In genomic region chr3:119293761-119294401, GRCh38 we compare ENCODE assay signal across 8 cellular contexts. TPM values are rescaled to one million over a fixed set of nuclear protein-coding genes. Genes with fewer than 3 reads are reported as not detected.
DNase-seq lines count a peak whose midpoint lies in the region; TF ChIP-seq lines count a peak whose summit lies in the region.

Gene ARHGAP31, plus strand, starts transcription at chr3:119294383. Its CDS starts 522 bp downstream, at chr3:119294905.

- under 1% methylated on average over 33 of the region's 33 CpGs for WGBS in liver

- peaks cover 14% of the 10 kb centered on the region for H3K27me3 Mint-ChIP-seq in activated CD4-positive, alpha-beta T cell treated with anti-CD3 and anti-CD28 coated beads, Interleukin-2, amount 10 ng/mL, durations not matched to agents 24 days and 14 days

- H3K9me3 ChIP-seq in HEK293 (ENCODE audit: control insufficient read depth, insufficient read depth, low read depth, low read length) (no peaks in the 10 kb centered on the region), colonic mucosa (no peaks in the 10 kb centered on the region), liver (ENCODE audit: control insufficient read depth in 4 of 4, low read length in 3 of 4) (no peaks in the 10 kb centered on the region)

- H3K4me3 Mint-ChIP-seq in activated CD4-positive, alpha-beta T cell treated with anti-CD3 and anti-CD28 coated beads, Interleukin-2, amount 10 ng/mL, durations not matched to agents 24 days and 14 days: peak within 1 kb of the TSS; percentile 86

- DNase-seq in NCI-H146 treated with DMSO at 0.1 percent for 48 hours (lab: John Stamatoyannopoulos, UW; ENCODE audit: unreplicated experiment) (peak; percentile 36), colonic mucosa (peak; percentile 56), NCI-H774 (lab: John Stamatoyannopoulos, UW) (no peak)
- peak; percentile 95 for DNase-seq in activated CD4-positive, alpha-beta T cell treated with anti-CD3 and anti-CD28 coated beads, Interleukin-2, amount 10 ng/mL, durations not matched to agents 24 days and 14 days
- peak; percentile 84 for DNase-seq in stimulated activated CD4-positive, alpha-beta T cell treated with anti-CD3 and anti-CD28 coated beads, Interleukin-4, amount 100 ng/mL, for 24 hours

- TF ChIP-seq RAD21 in liver (IDR thresholded peaks at IDR 0.05): peak; percentile 10 to 34

- intact Hi-C loops in activated CD4-positive, alpha-beta T cell treated with anti-CD3 and anti-CD28 coated beads, Interleukin-2, amount 10 ng/mL, durations not matched to agents 24 days and 14 days (cut with micrococcal nuclease): loop anchor here (1.0 to 10.0 kb wide), 9 partner anchors 29 to 801 kb away; partner anchors contain the start of genes COX17, GSK3B, TIMMDC1 and TMEM39A
- intact Hi-C loops in colonic mucosa (cut with DNase I): no loop called here

- peaks cover under 1% of the 10 kb centered on the region for H3K9me3 Mint-ChIP-seq in activated CD4-positive, alpha-beta T cell treated with anti-CD3 and anti-CD28 coated beads, Interleukin-2, amount 10 ng/mL, durations not matched to agents 24 days and 14 days

- H3K27ac ChIP-seq in HEK293 (ENCODE audit: extremely low read depth, low read depth, low read length) (peak within 1 kb of the TSS; percentile 79; the same call in 1 of the 2 replicates), colonic mucosa (peak within 1 kb of the TSS; percentile 89), liver (ENCODE audit: low read depth in 1 of 2, low read length in 2 of 2) (peak within 1 kb of the TSS; percentile 55 to 79)

- peaks cover 14% of the 10 kb centered on the region for H3K36me3 Mint-ChIP-seq in activated CD4-positive, alpha-beta T cell treated with anti-CD3 and anti-CD28 coated beads, Interleukin-2, amount 10 ng/mL, durations not matched to agents 24 days and 14 days (ENCODE audit: low read depth)

- H3K4me3 ChIP-seq in HEK293 (ENCODE audit: low read depth, low read length): peak within 1 kb of the TSS; percentile 66
- peak within 1 kb of the TSS; percentile 68 for H3K4me3 ChIP-seq in colonic mucosa
- peak within 1 kb of the TSS; percentile 61 to 70 (median 68) for H3K4me3 ChIP-seq in liver (ENCODE audit: low read depth in 1 of 3, low read length in 3 of 3)

- no peak for TF ChIP-seq CTCF in HEK293 (tag by site-specific recombination; IDR thresholded peaks at IDR 0.05)
- no peak for TF ChIP-seq CTCF in colonic mucosa (IDR thresholded peaks at IDR 0.05)
- no peak for TF ChIP-seq CTCF in liver (IDR thresholded peaks at IDR 0.05; ENCODE audit: low read depth, low read length, missing input control)

- H3K9ac ChIP-seq in colonic mucosa (ENCODE audit: low read depth in 2 of 2, low read length in 2 of 2) (peak within 1 kb of the TSS; percentile 74 to 92), liver (ENCODE audit: low read depth in 1 of 2, low read length in 2 of 2) (peak within 1 kb of the TSS; percentile 26 to 54)

- CTCF ChIA-PET in HEK293 (lab: Yijun Ruan, JAX): interaction anchor here (0.7 kb wide), 1 partner anchor 19 kb away, joined by 3 read pairs; no protein-coding TSS in a partner anchor

- peaks cover 37% of the 10 kb centered on the region for H3K4me1 Mint-ChIP-seq in activated CD4-positive, alpha-beta T cell treated with anti-CD3 and anti-CD28 coated beads, Interleukin-2, amount 10 ng/mL, durations not matched to agents 24 days and 14 days

- H3K36me3 ChIP-seq in HEK293 (ENCODE audit: control insufficient read depth in 2 of 2, insufficient read depth in 1 of 2, low read length in 2 of 2): peaks cover 0 to 14% of the 10 kb centered on the region in 2 experiments; a peak in 1 of 3 replicates
- no peaks in the 10 kb centered on the region for H3K36me3 ChIP-seq in colonic mucosa
- no peaks in the 10 kb centered on the region for H3K36me3 ChIP-seq in liver (ENCODE audit: control insufficient read depth in 4 of 4, insufficient read depth in 3 of 4, low read depth in 1 of 4, low read length in 3 of 4)

- peak within 1 kb of the TSS; percentile 89 for H3K27ac Mint-ChIP-seq in activated CD4-positive, alpha-beta T cell treated with anti-CD3 and anti-CD28 coated beads, Interleukin-2, amount 10 ng/mL, durations not matched to agents 24 days and 14 days

- H3K27me3 ChIP-seq in colonic mucosa (no peaks in the 10 kb centered on the region), liver (ENCODE audit: control insufficient read depth in 4 of 4, insufficient read depth in 4 of 4, low read length in 3 of 4) (no peaks in the 10 kb centered on the region)

- POLR2A ChIA-PET in HEK293 (lab: Yijun Ruan, JAX): interaction anchor here (0.7 to 1.8 kb wide), 4 partner anchors 10 to 170 kb away, joined by 3 to 4 read pairs (median 4); partner anchors contain the start of genes B4GALT4 and TMEM39A

- TF ChIP-seq POLR2A in GM15510 (IDR thresholded peaks at IDR 0.05; ENCODE audit: borderline replicate concordance, extremely low read depth, insufficient read length): peak; percentile 44

- H3K4me1 ChIP-seq in HEK293 (ENCODE audit: control insufficient read depth, insufficient read depth, low read length): no peaks in the 10 kb centered on the region
- H3K4me1 ChIP-seq in colonic mucosa: no peaks in the 10 kb centered on the region
- H3K4me1 ChIP-seq in liver (ENCODE audit: control insufficient read depth in 4 of 4, insufficient read depth in 4 of 4, low read length in 3 of 4): peaks cover 0 to 18% (median 9%) of the 10 kb centered on the region in 4 donors

TF ChIP-seq in HEK293, 187 proteins besides CTCF, POLR2A, EP300 and RAD21 (continues in another document):
- no peak for TF ChIP-seq ZBTB21 (tag by site-specific recombination; IDR thresholded peaks at IDR 0.05)
- TF ChIP-seq ZNF394 (tag by site-specific recombination; IDR thresholded peaks at IDR 0.05; ENCODE audit: borderline replicate concordance): peak; percentile 29; the same call in 1 of the 2 replicates
- TF ChIP-seq KLF16 (tag by site-specific recombination; IDR thresholded peaks at IDR 0.05): 0 out of 2 replicates have a peak, but pooled peaks have one; percentile 14
- TF ChIP-seq ZEB2 (tag by site-specific recombination; IDR thresholded peaks at IDR 0.05): peak; percentile 41; the same call in 1 of the 2 replicates
- no peak for TF ChIP-seq ZNF148 (tag by site-specific recombination; IDR thresholded peaks at IDR 0.05; ENCODE audit: borderline replicate concordance)

TF ChIP-seq in liver, 16 proteins besides CTCF, POLR2A, EP300 and RAD21:
- TF ChIP-seq MAX (IDR thresholded peaks at IDR 0.05) (peak; percentile 44), SP1 (IDR thresholded peaks at IDR 0.05) (no peak), ZBTB33 (IDR thresholded peaks at IDR 0.05) (no peak), EGR1 (IDR thresholded peaks at IDR 0.05; ENCODE audit: low read depth in 2 of 2) (peak in 1 of 2 donors; percentile 51), YY1 (IDR thresholded peaks at IDR 0.05) (no peak)

RNA-seq across cellular contexts. Expression of gene ARHGAP31, which starts in this region (rescaled TPM):
- 9.5 and 11.0 TPM in 2 replicates for total RNA-seq in activated CD4-positive, alpha-beta T cell treated with anti-CD3 and anti-CD28 coated beads, Interleukin-2, amount 10 ng/mL, durations not matched to agents 24 days and 14 days
- total RNA-seq in colonic mucosa (1 to 10 TPM; 6.5 to 8.9 TPM), liver (1 to 10 TPM; 3.6 to 4.6 TPM)
- polyA plus RNA-seq in liver: 1 to 10 TPM in 1 of 2 donors, under 1 TPM in 1; 0.99 to 1.5 TPM
